ENCODE assay signal across 19 cellular contexts in genomic region chr11:134678744-134679143, GRCh38.
DNase-seq lines count a peak whose midpoint lies in the region; ATAC-seq and TF ChIP-seq lines count a peak whose summit lies in the region.
"Had no signal": no experiment of that assay in that cellular context is flagged by ENCODE, and none has a peak within 500 bp of the region (broad histone marks: within the 10 kb centered on the region; RNA-seq: fewer than 3 reads in every experiment).

No MANE protein-coding gene starts in this region.

- no peak overlapping the region for H3K4me3 ChIP-seq in lung
- no peak overlapping the region for H3K4me3 ChIP-seq in prostate gland
- H3K4me3 ChIP-seq in mammary epithelial cell (replicated peaks in 1 of 3; ENCODE audit: insufficient read depth in 1 of 3, low read depth in 2 of 3, low read length in 3 of 3): no peak overlapping the region
- H3K4me3 ChIP-seq: GM23338 had no signal

- H3K4me1 ChIP-seq in lung (ENCODE audit: control insufficient read depth in 2 of 2, insufficient read depth in 2 of 2, low read length in 2 of 2): no peaks in the 10 kb centered on the region
- no peaks in the 10 kb centered on the region for H3K4me1 ChIP-seq in prostate gland (replicated peaks)
- H3K4me1 ChIP-seq in mammary epithelial cell (ENCODE audit: insufficient read depth, low read length): no peaks in the 10 kb centered on the region
- H3K4me1 ChIP-seq: BE2C, Caco-2 had no signal

- H4K20me1 ChIP-seq in mammary epithelial cell (ENCODE audit: insufficient read depth, low read length): no peaks in the 10 kb centered on the region

- no peak overlapping the region for H2AFZ ChIP-seq in mammary epithelial cell (ENCODE audit: low read depth, low read length)
- H2AFZ ChIP-seq: GM23338 had no signal

- H3K27me3 ChIP-seq in lung (ENCODE audit: control insufficient read depth, insufficient read depth) (no peaks in the 10 kb centered on the region), prostate gland (replicated peaks; ENCODE audit: insufficient read depth) (no peaks in the 10 kb centered on the region), mammary epithelial cell (ENCODE audit: insufficient read depth, low read length) (no peaks in the 10 kb centered on the region)
- H3K27me3 ChIP-seq: BE2C had no signal

- H3K9ac ChIP-seq in mammary epithelial cell (ENCODE audit: insufficient read depth, low read length): no peak overlapping the region

- TF ChIP-seq CTCF in lung (IDR thresholded peaks at IDR 0.05; ENCODE audit: control extremely low read depth, extremely low read depth): no peak
- TF ChIP-seq CTCF in prostate gland (IDR thresholded peaks at IDR 0.05): no peak
- no peak for TF ChIP-seq CTCF in mammary epithelial cell (conservative IDR thresholded peaks at IDR 0.05 in 1 of 2, IDR thresholded peaks at IDR 0.05 in 1 of 2; ENCODE audit: extremely low read depth in 1 of 2, insufficient read depth in 1 of 2, low read depth in 1 of 2, low read length in 2 of 2)

- 66 to 80% methylated on average over 3 of the region's 3 CpGs for WGBS in lung, 2 donors
- WGBS in prostate gland: 64% methylated on average over 3 of the region's 3 CpGs
- 62% methylated on average over 3 of the region's 3 CpGs for WGBS in mammary epithelial cell (ENCODE audit: low coverage, missing lambda C conversion rate)

- H3K4me2 ChIP-seq in mammary epithelial cell (ENCODE audit: insufficient read depth, low read depth, low read length): no peak overlapping the region
- H3K4me2 ChIP-seq: GM23338 had no signal

- no peaks in the 10 kb centered on the region for H3K79me2 ChIP-seq in mammary epithelial cell (ENCODE audit: insufficient read depth, low read length)

- intact Hi-C loops in prostate gland (cut with DNase I): no loop called here
- intact Hi-C loops in mammary epithelial cell (cut with micrococcal nuclease): no loop called here

- no TSS peak for BruUV-seq in mammary epithelial cell (replicated peaks; lab: Mats Ljungman, UMichigan)

- DNase-seq in SK-MEL-5 (ENCODE audit: low read depth, low spot score): peak; percentile 8
- peak; percentile 24 for DNase-seq in lung (ENCODE audit: low spot score)
- DNase-seq in prostate gland (ENCODE audit: low spot score): peak; percentile 3
- peak; percentile 23 for DNase-seq in ureter (ENCODE audit: low spot score)
- no peak for DNase-seq in NCI-H1694 (lab: John Stamatoyannopoulos, UW)
- DNase-seq in mammary epithelial cell: no peak
- no peak for DNase-seq in NCI-H526 (lab: John Stamatoyannopoulos, UW)
- DNase-seq: ACHN; BE2C; C1 segment of cervical spinal cord; CD4-positive, CD25-positive, alpha-beta regulatory T cell; DMS153; DMS79; GDM1; IMR-90 had no signal

- H3K36me3 ChIP-seq in lung (ENCODE audit: control insufficient read depth in 2 of 2, insufficient read depth in 2 of 2, low read length in 2 of 2): no peaks in the 10 kb centered on the region
- no peaks in the 10 kb centered on the region for H3K36me3 ChIP-seq in prostate gland
- no peaks in the 10 kb centered on the region for H3K36me3 ChIP-seq in mammary epithelial cell (ENCODE audit: insufficient read depth, low read length)
- H3K36me3 ChIP-seq: BE2C had no signal

- in situ Hi-C loops in SK-MEL-5 (cut with HindIII; ENCODE audit: low pct_unique_long_range_greater_than_20kb, low sequenced_read_pairs): no loop called here
- in situ Hi-C loops in mammary epithelial cell (cut with MboI; ENCODE audit: low sequenced_read_pairs in 2 of 2): no loop called here

- dilution Hi-C loops in mammary epithelial cell (cut with HindIII; ENCODE audit: low sequenced_read_pairs): no loop called here

- ATAC-seq in lung (ENCODE audit: insufficient read depth, low FRiP score) (no peak), GM21360 (IDR thresholded peaks at IDR 0.05; ENCODE audit: unreplicated experiment) (no peak)
- ATAC-seq: GM23338, HCT116 had no signal

- peaks cover 0 to 7% of the 10 kb centered on the region in 2 donors for H3K9me3 ChIP-seq in lung (ENCODE audit: control insufficient read depth in 2 of 2, insufficient read depth in 1 of 2, low read length in 1 of 2)
- H3K9me3 ChIP-seq in prostate gland: no peaks in the 10 kb centered on the region
- H3K9me3 ChIP-seq in mammary epithelial cell (replicated peaks; ENCODE audit: insufficient read depth, low read length): peaks cover 43% of the 10 kb centered on the region
- H3K9me3 ChIP-seq: BE2C, Caco-2 had no signal

- CTCF ChIA-PET in mammary epithelial cell (lab: Charles Lee; ENCODE audit: low non-redundant PET): no interaction called here

- no peak overlapping the region for H3K27ac ChIP-seq in lung (ENCODE audit: low read depth in 1 of 2, low read length in 1 of 2)
- H3K27ac ChIP-seq in prostate gland: no peak overlapping the region
- no peak overlapping the region for H3K27ac ChIP-seq in mammary epithelial cell (ENCODE audit: insufficient read depth, low read depth, low read length)

- TF ChIP-seq POLR2A in prostate gland (IDR thresholded peaks at IDR 0.05): no peak

Comparison
In these comparisons a context has a peak if more than half of its experiments do, and no peak if none do; other contexts are left out.
1. DNase-seq: peak in SK-MEL-5 (single experiment), lung (single experiment), prostate gland (single experiment) and ureter (single experiment); none in NCI-H1694 (single experiment), mammary epithelial cell (single experiment) and NCI-H526 (0 of 2).